In genomic region chr9:6584881-6585597, GRCh38 we compare ENCODE assay signal across 10 cellular contexts.
DNase-seq lines count a peak whose midpoint lies in the region; ATAC-seq and FAIRE-seq lines count a peak whose summit lies in the region.
"Had no signal": no experiment of that assay in that cellular context is flagged by ENCODE, and none has a peak within 500 bp of the region (broad histone marks: within the 10 kb centered on the region; RNA-seq: fewer than 3 reads in every experiment).

No MANE protein-coding gene starts in this region.

- DNase-seq in Kasumi-1 (lab: John Stamatoyannopoulos, UW) (peak; percentile 16 to 26), kidney glomerular epithelial cell (lab: John Stamatoyannopoulos, UW) (peak; percentile 41), HuH-7.5 (ENCODE audit: low spot score) (no peak), caudate nucleus (lab: John Stamatoyannopoulos, UW) (no peak), head of caudate nucleus (no peak)
- DNase-seq in activated CD8-positive, alpha-beta T cell treated with anti-CD3 and anti-CD28 coated beads, Interleukin-2, amount 10 ng/mL, durations not matched to agents 7 days and 5 days, result no peak
- no peak for DNase-seq in activated CD4-positive, alpha-beta T cell treated with anti-CD3 and anti-CD28 coated beads, Interleukin-2, amount 50 U/mL, for 1 hour

- ATAC-seq in activated CD8-positive, alpha-beta T cell treated with anti-CD3 and anti-CD28 coated beads, Interleukin-2, amount 10 ng/mL, durations not matched to agents 7 days and 5 days, result peak; percentile 64

- CTCF ChIA-PET in activated CD8-positive, alpha-beta T cell treated with anti-CD3 and anti-CD28 coated beads, Interleukin-2, amount 10 ng/mL, durations not matched to agents 7 days and 5 days (lab: Charles Lee), result interaction anchor here (0.7 to 2.8 kb wide), 17 partner anchors 9 to 242 kb away, joined by 3 to 10 read pairs (median 3); partner anchors contain the start of gene KDM4C

- FAIRE-seq in G401.6 (lab: Jason Lieb, UNC), result peak; percentile 86

- H3K27me3 Mint-ChIP-seq in activated CD8-positive, alpha-beta T cell treated with anti-CD3 and anti-CD28 coated beads, Interleukin-2, amount 10 ng/mL, durations not matched to agents 7 days and 5 days (ENCODE audit: low read depth), result peaks cover 2% of the 10 kb centered on the region

- POLR2A ChIA-PET in activated CD8-positive, alpha-beta T cell treated with anti-CD3 and anti-CD28 coated beads, Interleukin-2, amount 10 ng/mL, durations not matched to agents 7 days and 5 days (lab: Charles Lee), result no interaction called here

- no peaks in the 10 kb centered on the region for H3K36me3 Mint-ChIP-seq in activated CD8-positive, alpha-beta T cell treated with anti-CD3 and anti-CD28 coated beads, Interleukin-2, amount 10 ng/mL, durations not matched to agents 7 days and 5 days (ENCODE audit: low read depth)
- H3K36me3 Mint-ChIP-seq: naive thymus-derived CD8-positive, alpha-beta T cell had no signal

- no peaks in the 10 kb centered on the region for H3K4me1 Mint-ChIP-seq in activated CD8-positive, alpha-beta T cell treated with anti-CD3 and anti-CD28 coated beads, Interleukin-2, amount 10 ng/mL, durations not matched to agents 7 days and 5 days (ENCODE audit: low read depth)

- intact Hi-C loops in head of caudate nucleus (cut with DNase I), result loop anchor here (5.0 kb wide), 1 partner anchor 82 kb away; no protein-coding TSS in a partner anchor

- no peak overlapping the region for H3K4me3 Mint-ChIP-seq in activated CD8-positive, alpha-beta T cell treated with anti-CD3 and anti-CD28 coated beads, Interleukin-2, amount 10 ng/mL, durations not matched to agents 7 days and 5 days
- H3K4me3 Mint-ChIP-seq: naive thymus-derived CD8-positive, alpha-beta T cell had no signal

- H3K27ac ChIP-seq in caudate nucleus (ENCODE audit: low read depth, low read length), result no peak overlapping the region
- H3K27ac ChIP-seq: SJCRH30 had no signal

- H3K27ac Mint-ChIP-seq in activated CD8-positive, alpha-beta T cell treated with anti-CD3 and anti-CD28 coated beads, Interleukin-2, amount 10 ng/mL, durations not matched to agents 7 days and 5 days, result no peak overlapping the region

- H3K9me3 Mint-ChIP-seq in activated CD8-positive, alpha-beta T cell treated with anti-CD3 and anti-CD28 coated beads, Interleukin-2, amount 10 ng/mL, durations not matched to agents 7 days and 5 days (ENCODE audit: insufficient read depth), result no peaks in the 10 kb centered on the region
- H3K9me3 Mint-ChIP-seq: naive thymus-derived CD8-positive, alpha-beta T cell had no signal

Comparison
In these comparisons a context has a peak if more than half of its experiments do, and no peak if none do; other contexts are left out.
1. DNase-seq: peak in Kasumi-1 (2 of 2) and kidney glomerular epithelial cell (single experiment); none in activated CD8-positive, alpha-beta T cell treated with anti-CD3 and anti-CD28 coated beads, Interleukin-2, amount 10 ng/mL, durations not matched to agents 7 days and 5 days (single experiment), activated CD4-positive, alpha-beta T cell treated with anti-CD3 and anti-CD28 coated beads, Interleukin-2, amount 50 U/mL, for 1 hour (single experiment), HuH-7.5 (single experiment), caudate nucleus (0 of 61) and head of caudate nucleus (0 of 42).